ENCODE assay signal across 7 cellular contexts in the genomic region with DNA sequence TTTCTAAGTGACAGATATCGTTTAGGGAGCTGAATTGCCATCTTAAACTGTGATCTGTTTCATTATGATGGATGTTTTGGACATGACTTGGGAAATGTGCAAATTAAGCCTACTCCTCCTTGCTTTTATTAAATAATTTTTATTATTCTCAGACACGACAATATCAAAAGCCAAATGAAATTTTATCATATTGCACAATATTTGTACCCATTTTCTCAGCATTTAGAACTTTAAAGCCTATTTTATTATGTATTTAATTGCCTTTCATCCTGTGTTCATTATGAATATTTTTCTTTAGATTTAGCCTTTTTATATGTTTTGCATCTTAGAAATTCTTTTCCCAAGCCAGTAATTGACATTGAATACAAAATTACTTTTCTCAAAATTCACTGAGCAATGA.
"Had no signal": no experiment of that assay in that cellular context is flagged by ENCODE, and none has a peak within 500 bp of the region (broad histone marks: within the 10 kb centered on the region; RNA-seq: fewer than 3 reads in every experiment).

No MANE protein-coding gene starts in this region.

- DNase-seq: GDM1, GF-D8 had no signal

- H3K4me3 ChIP-seq: GM12878 had no signal

- FAIRE-seq: G401.6, GM12878, GM12891, GM18507, GM19239 had no signal

- ATAC-seq: GM12878 had no signal
